In the genomic region with DNA sequence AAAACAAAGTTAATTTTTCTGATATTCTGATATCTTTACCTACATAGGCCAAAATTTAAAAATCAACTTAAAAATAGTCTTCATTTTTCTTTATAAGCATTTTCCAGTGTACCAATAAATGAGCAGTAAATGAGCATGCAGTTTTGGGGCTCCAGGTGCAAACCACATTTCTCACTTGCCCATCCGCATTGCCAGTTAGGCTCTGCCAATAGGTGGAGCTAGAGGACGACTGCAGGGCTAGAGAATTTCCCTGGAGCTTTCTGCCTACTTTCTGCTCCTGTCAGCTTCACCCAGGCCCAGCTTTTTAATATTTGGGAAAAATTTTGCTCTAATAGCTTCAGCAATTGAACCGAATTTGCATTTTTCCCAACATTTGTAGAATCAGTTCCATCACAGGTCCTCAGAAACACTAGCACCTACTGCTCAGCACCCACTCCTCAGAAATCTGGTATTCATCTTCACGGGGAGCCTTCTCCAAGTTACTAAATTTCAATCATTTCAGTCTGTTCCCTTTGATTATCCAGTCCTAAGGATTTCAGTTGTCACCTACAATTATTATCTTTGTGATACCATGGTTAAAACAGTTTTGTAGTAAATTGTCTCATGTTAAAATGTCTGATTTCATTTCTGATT, we compare ENCODE assay signal across 8 cellular contexts.
DNase-seq lines count a peak whose midpoint lies in the region; ATAC-seq, FAIRE-seq and TF ChIP-seq lines count a peak whose summit lies in the region.

No MANE protein-coding gene starts in this region.

- RAD21 ChIA-PET in GM12878 (lab: Charles Lee; ENCODE audit: unreplicated experiment) = interaction anchor here (0.9 to 1.9 kb wide), 6 partner anchors 193 to 960 kb away, joined by 3 to 7 read pairs (median 4); no protein-coding TSS in a partner anchor

- POLR2A ChIA-PET in GM12878 (lab: Charles Lee) = no interaction called here

- TF ChIP-seq CTCF in GM12878 (IDR thresholded peaks at IDR 0.05 in 2 of 3, conservative IDR thresholded peaks at IDR 0.05 in 1 of 3; ENCODE audit: control insufficient read depth in 2 of 3, extremely low read depth in 1 of 3, insufficient read depth in 1 of 3, low read depth in 3 of 3, low read length in 3 of 3) = peak; percentile 87 to 98 (median 96)

- H3K4me3 ChIP-seq in GM12878 = no peak overlapping the region

- TF ChIP-seq EP300 in GM12878 (IDR thresholded peaks at IDR 0.05; ENCODE audit: borderline replicate concordance in 1 of 2, control insufficient read depth in 1 of 2, low read depth in 2 of 2, low read length in 2 of 2) = no peak

- no peaks in the 10 kb centered on the region for H3K9me3 ChIP-seq in GM12878 (replicated peaks; ENCODE audit: control insufficient read depth, insufficient read depth, low read length)

- ATAC-seq in GM19452 (IDR thresholded peaks at IDR 0.05; ENCODE audit: unreplicated experiment) (peak; percentile 75), HG03520 (IDR thresholded peaks at IDR 0.05; ENCODE audit: unreplicated experiment) (peak; percentile 69), GM12878 (peak; percentile 92)

- no peak overlapping the region for H2AFZ ChIP-seq in GM12878 (ENCODE audit: control insufficient read depth, low read depth, low read length)

- DNase-seq in EH (ENCODE audit: low read depth) (peak; percentile 13), SKM-1 treated with dmso at 0.1 percent for 144 hours (lab: John Stamatoyannopoulos, UW; ENCODE audit: unreplicated experiment) (peak; percentile 7), GM12878 (ENCODE audit: low read depth, low spot score) (peak; percentile 15), islet precursor cell (peak; percentile 76), GM19240 (ENCODE audit: insufficient read length, low spot score) (no peak)
- peak; percentile 28 to 30 for DNase-seq in stimulated activated CD4-positive, alpha-beta T cell treated with anti-CD3 and anti-CD28 coated beads, Interleukin-4, amount 100 ng/mL, for 48 hours (ENCODE audit: low read depth in 2 of 2)

- CTCF ChIA-PET in GM12878 (lab: Yijun Ruan, JAX) = interaction anchor here (0.6 to 3.9 kb wide), 16 partner anchors 12 to 1325 kb away, joined by 3 to 26 read pairs (median 4); no protein-coding TSS in a partner anchor

- WGBS in GM12878 (ENCODE audit: insufficient coverage, insufficient replicate concordance, low lambda C conversion rate, missing lambda C conversion rate) = 24% methylated on average over 4 of the region's 4 CpGs

- no peaks in the 10 kb centered on the region for H4K20me1 ChIP-seq in GM12878 (ENCODE audit: control insufficient read depth, insufficient read depth)

- no peaks in the 10 kb centered on the region for H3K27me3 ChIP-seq in GM12878 (replicated peaks in 1 of 2; ENCODE audit: control insufficient read depth in 2 of 2, insufficient read depth in 2 of 2, low read length in 1 of 2)

- BruUV-seq in GM12878 (replicated peaks; lab: Mats Ljungman, UMichigan) = no TSS peak

- no peaks in the 10 kb centered on the region for H3K4me1 ChIP-seq in GM12878 (ENCODE audit: control insufficient read depth, insufficient read depth, low read length)

- SMC1A ChIA-PET in GM12878 (lab: Charles Lee; ENCODE audit: uncharacterized antibody, unreplicated experiment) = interaction anchor here (0.6 to 1.9 kb wide), 10 partner anchors 180 to 960 kb away, joined by 3 to 12 read pairs (median 4); no protein-coding TSS in a partner anchor

- no peak overlapping the region for H3K4me2 ChIP-seq in GM12878 (ENCODE audit: control insufficient read depth, insufficient read depth)

- H3K36me3 ChIP-seq in GM12878 (ENCODE audit: control insufficient read depth in 2 of 2, insufficient read depth in 2 of 2, low read length in 1 of 2) = no peaks in the 10 kb centered on the region

- intact Hi-C loops in GM12878 (cut with micrococcal nuclease; ENCODE audit: unreplicated experiment) = loop anchor here (1.0 to 5.0 kb wide), 5 partner anchors 37 to 1247 kb away; no protein-coding TSS in a partner anchor

- peak; percentile 87 for TF ChIP-seq RAD21 in GM12878 (IDR thresholded peaks at IDR 0.05; ENCODE audit: insufficient read depth, low read depth, low read length)

- no peaks in the 10 kb centered on the region for H3K79me2 ChIP-seq in GM12878 (ENCODE audit: control insufficient read depth, insufficient read depth, low read length)

- H3K27ac ChIP-seq in GM12878 (ENCODE audit: control insufficient read depth, insufficient read depth) = no peak overlapping the region

- peak; percentile 92 for FAIRE-seq in GM12878 (lab: Jason Lieb, UNC)

- H3K9ac ChIP-seq in GM12878 (ENCODE audit: control insufficient read depth, insufficient read depth, low read length) = no peak overlapping the region

- in situ Hi-C loops in GM12878 (cut with MboI) = loop anchor here (25.0 kb wide), 1 partner anchor 957 kb away; no protein-coding TSS in a partner anchor

- TF ChIP-seq POLR2A in GM12878 (IDR thresholded peaks at IDR 0.05; ENCODE audit: low read depth, low read length) = no peak

TF ChIP-seq in GM12878, 131 proteins besides CTCF, POLR2A, EP300 and RAD21:
- no peak for TF ChIP-seq WRNIP1 (IDR thresholded peaks at IDR 0.05; ENCODE audit: borderline replicate concordance, low read depth, low read length)
- no peak for TF ChIP-seq ETV6 (conservative IDR thresholded peaks at IDR 0.05 in 1 of 2, IDR thresholded peaks at IDR 0.05 in 1 of 2; ENCODE audit: borderline replicate concordance in 1 of 2, low read depth in 1 of 2)
- peak; percentile 85 for TF ChIP-seq SMC3 (IDR thresholded peaks at IDR 0.05; ENCODE audit: borderline replicate concordance, low read length)
- TF ChIP-seq TCF12 (IDR thresholded peaks at IDR 0.05; ENCODE audit: low read depth, low read length) = 0 out of 2 replicates have a peak, but pooled peaks have one; percentile 16
- 0 out of 2 replicates have a peak, but pooled peaks have one; percentile 32 for TF ChIP-seq YY1 (IDR thresholded peaks at IDR 0.05; ENCODE audit: low read depth, low read length)
- TF ChIP-seq RUNX3 (IDR thresholded peaks at IDR 0.05; ENCODE audit: low read length) = peak; percentile 42; the same call in 1 of the 2 replicates
- TF ChIP-seq ZNF24 (IDR thresholded peaks at IDR 0.05) = 0 out of 2 replicates have a peak, but pooled peaks have one; percentile 10
- no peak for TF ChIP-seq ZZZ3 (IDR thresholded peaks at IDR 0.05; ENCODE audit: control insufficient read depth, insufficient read length, low read depth)
- no peak for TF ChIP-seq GABPA (IDR thresholded peaks at IDR 0.05; ENCODE audit: low read depth)
- TF ChIP-seq TARDBP (IDR thresholded peaks at IDR 0.05; ENCODE audit: borderline replicate concordance) = no peak
